Comparison of ENCODE assay signal across 2 cellular contexts in the genomic region with DNA sequence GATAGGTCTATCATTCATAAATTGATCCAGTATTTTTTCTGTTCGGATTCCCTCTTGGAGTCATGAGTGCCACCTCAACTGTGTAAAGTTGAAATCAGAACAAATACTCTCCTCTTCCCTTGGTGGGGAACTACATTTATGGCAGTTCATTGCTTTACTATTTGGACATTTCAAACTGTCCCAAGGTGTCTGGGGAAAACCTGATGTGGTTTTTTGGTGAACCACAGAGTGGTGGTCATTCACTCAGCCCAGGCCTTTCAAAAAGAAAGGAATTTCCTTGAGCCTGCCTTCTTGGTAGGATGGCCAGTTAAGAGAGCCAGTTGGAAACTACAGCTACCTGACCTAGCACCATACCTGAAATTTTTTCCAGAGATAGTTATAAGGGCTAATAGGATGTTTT.
TF ChIP-seq lines count a peak whose summit lies in the region.

No MANE protein-coding gene starts in this region.

TF ChIP-seq in GM23338, 12 proteins besides CTCF, POLR2A, EP300 and RAD21:
- no peak for TF ChIP-seq EZH2phosphoT487 (IDR thresholded peaks at IDR 0.05; ENCODE audit: unreplicated experiment)
- no peak for TF ChIP-seq POLR2AphosphoS5 (IDR thresholded peaks at IDR 0.05; ENCODE audit: low read depth)
- TF ChIP-seq CREB1 (CRISPR knock-in tag; IDR thresholded peaks at IDR 0.05; ENCODE audit: low read depth), result no peak
- no peak for TF ChIP-seq EZH2 (IDR thresholded peaks at IDR 0.05; ENCODE audit: low read depth, unreplicated experiment)

TF ChIP-seq in GM12878, 131 proteins besides CTCF, POLR2A, EP300 and RAD21:
- TF ChIP-seq TCF12 (IDR thresholded peaks at IDR 0.05; ENCODE audit: low read depth, low read length) (no peak), SMARCA5 (IDR thresholded peaks at IDR 0.05) (no peak), SREBF2 (IDR thresholded peaks at IDR 0.05; ENCODE audit: low read length) (no peak), RUNX3 (IDR thresholded peaks at IDR 0.05; ENCODE audit: low read length) (peak; percentile 76), ZNF274 (IDR thresholded peaks at IDR 0.05; ENCODE audit: insufficient read depth, insufficient read length) (no peak), ZNF217 (IDR thresholded peaks at IDR 0.05) (no peak), BCL11A (IDR thresholded peaks at IDR 0.05; ENCODE audit: low read depth, low read length) (no peak), IKZF1 (conservative IDR thresholded peaks at IDR 0.05) (peak; percentile 31; the same call in 1 of the 2 replicates), EZH2 (IDR thresholded peaks at IDR 0.05; ENCODE audit: borderline replicate concordance, control insufficient read depth, low read depth, low read length) (no peak), KAT2A (conservative IDR thresholded peaks at IDR 0.05; ENCODE audit: control insufficient read depth, low read depth, low read length) (no peak)
- TF ChIP-seq, protein P1, sequence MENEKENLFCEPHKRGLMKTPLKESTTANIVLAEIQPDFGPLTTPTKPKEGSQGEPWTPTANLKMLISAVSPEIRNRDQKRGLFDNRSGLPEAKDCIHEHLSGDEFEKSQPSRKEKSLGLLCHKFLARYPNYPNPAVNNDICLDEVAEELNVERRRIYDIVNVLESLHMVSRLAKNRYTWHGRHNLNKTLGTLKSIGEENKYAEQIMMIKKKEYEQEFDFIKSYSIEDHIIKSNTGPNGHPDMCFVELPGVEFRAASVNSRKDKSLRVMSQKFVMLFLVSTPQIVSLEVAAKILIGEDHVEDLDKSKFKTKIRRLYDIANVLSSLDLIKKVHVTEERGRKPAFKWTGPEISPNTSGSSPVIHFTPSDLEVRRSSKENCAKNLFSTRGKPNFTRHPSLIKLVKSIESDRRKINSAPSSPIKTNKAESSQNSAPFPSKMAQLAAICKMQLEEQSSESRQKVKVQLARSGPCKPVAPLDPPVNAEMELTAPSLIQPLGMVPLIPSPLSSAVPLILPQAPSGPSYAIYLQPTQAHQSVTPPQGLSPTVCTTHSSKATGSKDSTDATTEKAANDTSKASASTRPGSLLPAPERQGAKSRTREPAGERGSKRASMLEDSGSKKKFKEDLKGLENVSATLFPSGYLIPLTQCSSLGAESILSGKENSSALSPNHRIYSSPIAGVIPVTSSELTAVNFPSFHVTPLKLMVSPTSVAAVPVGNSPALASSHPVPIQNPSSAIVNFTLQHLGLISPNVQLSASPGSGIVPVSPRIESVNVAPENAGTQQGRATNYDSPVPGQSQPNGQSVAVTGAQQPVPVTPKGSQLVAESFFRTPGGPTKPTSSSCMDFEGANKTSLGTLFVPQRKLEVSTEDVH (IDR thresholded peaks at IDR 0.05; ENCODE audit: low read depth, partially characterized antibody), result no peak
- TF ChIP-seq, protein P2, sequence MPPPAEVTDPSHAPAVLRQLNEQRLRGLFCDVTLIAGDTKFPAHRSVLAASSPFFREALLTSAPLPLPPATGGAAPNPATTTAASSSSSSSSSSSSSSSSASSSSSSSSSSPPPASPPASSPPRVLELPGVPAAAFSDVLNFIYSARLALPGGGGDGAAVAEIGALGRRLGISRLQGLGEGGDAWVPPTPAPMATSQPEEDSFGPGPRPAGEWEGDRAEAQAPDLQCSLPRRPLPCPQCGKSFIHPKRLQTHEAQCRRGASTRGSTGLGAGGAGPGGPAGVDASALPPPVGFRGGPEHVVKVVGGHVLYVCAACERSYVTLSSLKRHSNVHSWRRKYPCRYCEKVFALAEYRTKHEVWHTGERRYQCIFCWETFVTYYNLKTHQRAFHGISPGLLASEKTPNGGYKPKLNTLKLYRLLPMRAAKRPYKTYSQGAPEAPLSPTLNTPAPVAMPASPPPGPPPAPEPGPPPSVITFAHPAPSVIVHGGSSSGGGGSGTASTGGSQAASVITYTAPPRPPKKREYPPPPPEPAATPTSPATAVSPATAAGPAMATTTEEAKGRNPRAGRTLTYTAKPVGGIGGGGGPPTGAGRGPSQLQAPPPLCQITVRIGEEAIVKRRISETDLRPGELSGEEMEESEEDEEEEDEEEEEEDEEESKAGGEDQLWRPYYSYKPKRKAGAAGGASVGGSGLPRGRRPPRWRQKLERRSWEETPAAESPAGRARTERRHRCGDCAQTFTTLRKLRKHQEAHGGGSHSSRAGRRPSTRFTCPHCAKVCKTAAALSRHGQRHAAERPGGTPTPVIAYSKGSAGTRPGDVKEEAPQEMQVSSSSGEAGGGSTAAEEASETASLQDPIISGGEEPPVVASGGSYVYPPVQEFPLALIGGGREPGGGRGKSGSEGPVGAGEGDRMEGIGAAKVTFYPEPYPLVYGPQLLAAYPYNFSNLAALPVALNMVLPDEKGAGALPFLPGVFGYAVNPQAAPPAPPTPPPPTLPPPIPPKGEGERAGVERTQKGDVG (CRISPR knock-in tag; IDR thresholded peaks at IDR 0.05), result no peak
- TF ChIP-seq, protein P3, sequence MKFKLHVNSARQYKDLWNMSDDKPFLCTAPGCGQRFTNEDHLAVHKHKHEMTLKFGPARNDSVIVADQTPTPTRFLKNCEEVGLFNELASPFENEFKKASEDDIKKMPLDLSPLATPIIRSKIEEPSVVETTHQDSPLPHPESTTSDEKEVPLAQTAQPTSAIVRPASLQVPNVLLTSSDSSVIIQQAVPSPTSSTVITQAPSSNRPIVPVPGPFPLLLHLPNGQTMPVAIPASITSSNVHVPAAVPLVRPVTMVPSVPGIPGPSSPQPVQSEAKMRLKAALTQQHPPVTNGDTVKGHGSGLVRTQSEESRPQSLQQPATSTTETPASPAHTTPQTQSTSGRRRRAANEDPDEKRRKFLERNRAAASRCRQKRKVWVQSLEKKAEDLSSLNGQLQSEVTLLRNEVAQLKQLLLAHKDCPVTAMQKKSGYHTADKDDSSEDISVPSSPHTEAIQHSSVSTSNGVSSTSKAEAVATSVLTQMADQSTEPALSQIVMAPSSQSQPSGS (IDR thresholded peaks at IDR 0.05; ENCODE audit: low read length), result no peak
- TF ChIP-seq, protein P4, sequence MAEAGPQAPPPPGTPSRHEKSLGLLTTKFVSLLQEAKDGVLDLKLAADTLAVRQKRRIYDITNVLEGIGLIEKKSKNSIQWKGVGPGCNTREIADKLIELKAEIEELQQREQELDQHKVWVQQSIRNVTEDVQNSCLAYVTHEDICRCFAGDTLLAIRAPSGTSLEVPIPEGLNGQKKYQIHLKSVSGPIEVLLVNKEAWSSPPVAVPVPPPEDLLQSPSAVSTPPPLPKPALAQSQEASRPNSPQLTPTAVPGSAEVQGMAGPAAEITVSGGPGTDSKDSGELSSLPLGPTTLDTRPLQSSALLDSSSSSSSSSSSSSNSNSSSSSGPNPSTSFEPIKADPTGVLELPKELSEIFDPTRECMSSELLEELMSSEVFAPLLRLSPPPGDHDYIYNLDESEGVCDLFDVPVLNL (IDR thresholded peaks at IDR 0.05; ENCODE audit: low read depth, low read length), result no peak
